Comparison of ENCODE assay signal across 18 cellular contexts in genomic region chr14:25765909-25766308, GRCh38.
DNase-seq lines count a peak whose midpoint lies in the region; ATAC-seq, FAIRE-seq and TF ChIP-seq lines count a peak whose summit lies in the region.
"Had no signal": no experiment of that assay in that cellular context is flagged by ENCODE, and none has a peak within 500 bp of the region (broad histone marks: within the 10 kb centered on the region; RNA-seq: fewer than 3 reads in every experiment).

No MANE protein-coding gene starts in this region.

- no peak for TF ChIP-seq POLR2A in A549 (IDR thresholded peaks at IDR 0.05; ENCODE audit: low read length)
- TF ChIP-seq POLR2A in H1 (IDR thresholded peaks at IDR 0.05; ENCODE audit: control extremely low read depth in 1 of 2, low read depth in 2 of 2, low read length in 2 of 2) = no peak

- POLR2A ChIA-PET in A549 (lab: Yijun Ruan, JAX) = no interaction called here
- POLR2A ChIA-PET in H1 (lab: Charles Lee; ENCODE audit: partially characterized antibody) = no interaction called here

- H2BK15ac ChIP-seq in H9 (ENCODE audit: low read depth, low read length) (no peak overlapping the region), H1 (ENCODE audit: low read length) (no peak overlapping the region)

- H4K5ac ChIP-seq in H9 (ENCODE audit: insufficient read length, low read depth, low read length) (no peak overlapping the region), H1 (ENCODE audit: insufficient read length, low read depth, low read length) (no peak overlapping the region)

- H3K9me3 Mint-ChIP-seq in H9 = peaks cover 0 to 3% of the 10 kb centered on the region in 2 experiments; a peak in 3 of 5 replicates

- H2AK5ac ChIP-seq in H9 (ENCODE audit: insufficient read length, low read length) (no peak overlapping the region), H1 (ENCODE audit: low read depth, low read length) (no peak overlapping the region)

- H3K4me2 ChIP-seq in A549 (no peak overlapping the region), H9 (ENCODE audit: insufficient read depth, insufficient read length, low read length) (no peak overlapping the region), H1 (ENCODE audit: insufficient read depth in 1 of 2, low read depth in 2 of 2, low read length in 2 of 2) (no peak overlapping the region)

- H4K8ac ChIP-seq in H9 (replicated peaks; ENCODE audit: insufficient read length, low read depth, low read length) = no peak overlapping the region
- H4K8ac ChIP-seq in H1 (ENCODE audit: extremely low read depth, insufficient read depth, low read length) = no peak overlapping the region

- H3K4ac ChIP-seq in H9 (ENCODE audit: low read depth, low read length) (no peak overlapping the region), H1 (replicated peaks; ENCODE audit: insufficient read length, low read depth, low read length) (no peak overlapping the region)

- no peaks in the 10 kb centered on the region for H3K4me1 ChIP-seq in A549
- no peaks in the 10 kb centered on the region for H3K4me1 ChIP-seq in H9 (ENCODE audit: insufficient read depth, low read length)
- H3K4me1 ChIP-seq in H1 (replicated peaks in 1 of 4; ENCODE audit: control insufficient read depth in 3 of 4, insufficient read depth in 4 of 4, low read length in 3 of 4) = peaks cover 0 to 4% (median 2%) of the 10 kb centered on the region in 4 experiments; a peak in 2 of 7 replicates
- H3K4me1 ChIP-seq: HAP-1 had no signal

- TF ChIP-seq RAD21 in A549 (conservative IDR thresholded peaks at IDR 0.05 in 1 of 2, IDR thresholded peaks at IDR 0.05 in 1 of 2) (no peak), H1 (IDR thresholded peaks at IDR 0.05 in 1 of 2, conservative IDR thresholded peaks at IDR 0.05 in 1 of 2; ENCODE audit: low read depth in 2 of 2, low read length in 2 of 2) (no peak)

- H4K20me1 ChIP-seq in H9 (ENCODE audit: control insufficient read depth, insufficient read depth, insufficient read length) (no peaks in the 10 kb centered on the region), H1 (replicated peaks in 1 of 2; ENCODE audit: control insufficient read depth in 1 of 2, insufficient read depth in 2 of 2, low read length in 2 of 2) (no peaks in the 10 kb centered on the region)

- no peak overlapping the region for H2BK120ac ChIP-seq in H9 (ENCODE audit: low read depth, low read length, poor library complexity, severe bottlenecking)
- no peak overlapping the region for H2BK120ac ChIP-seq in H1 (replicated peaks; ENCODE audit: low read depth, low read length)

- no peak overlapping the region for H3T11ph ChIP-seq in H9 (ENCODE audit: low read length)

- H3K23me2 ChIP-seq in H9 (ENCODE audit: insufficient read length, low read depth, low read length, poor library complexity, severe bottlenecking) = no peaks in the 10 kb centered on the region
- no peaks in the 10 kb centered on the region for H3K23me2 ChIP-seq in H1 (ENCODE audit: low read depth, low read length)

- no peaks in the 10 kb centered on the region for H3K27me3 Mint-ChIP-seq in H9 (ENCODE audit: low read depth)
- H3K27me3 Mint-ChIP-seq: CD4-positive, alpha-beta memory T cell had no signal

- no peak overlapping the region for H4K91ac ChIP-seq in H9 (ENCODE audit: insufficient read length, low read depth, low read length)
- no peak overlapping the region for H4K91ac ChIP-seq in H1 (replicated peaks; ENCODE audit: insufficient read length, low read length)

- H2BK5ac ChIP-seq in H9 (ENCODE audit: insufficient read length, low read length) (no peak overlapping the region), H1 (ENCODE audit: low read depth, low read length) (no peak overlapping the region)

- H3K79me1 ChIP-seq in H9 (ENCODE audit: insufficient read depth, low read depth, low read length, poor library complexity, severe bottlenecking) (no peaks in the 10 kb centered on the region), H1 (ENCODE audit: low read depth, low read length) (no peaks in the 10 kb centered on the region)

- H3K79me2 ChIP-seq in H9 (ENCODE audit: insufficient read depth, low read length) (no peaks in the 10 kb centered on the region), H1 (ENCODE audit: control insufficient read depth in 1 of 2, insufficient read depth in 2 of 2, low read length in 2 of 2) (no peaks in the 10 kb centered on the region)

- H3K4me1 Mint-ChIP-seq in H9 = peaks cover 13% of the 10 kb centered on the region in 2 experiments
- H3K4me1 Mint-ChIP-seq: CD4-positive, alpha-beta memory T cell had no signal

- FAIRE-seq in A549 (lab: Jason Lieb, UNC) (no peak), H1 (lab: Jason Lieb, UNC) (no peak)
- FAIRE-seq: GM12891, GM18507 had no signal

- CTCF ChIA-PET in A549 (lab: Yijun Ruan, JAX) (interaction anchor here (0.6 kb wide), 1 partner anchor 464 kb away, joined by 3 read pairs; no protein-coding TSS in a partner anchor), H1 (lab: Charles Lee; ENCODE audit: partially characterized antibody) (interaction anchor here (1.0 kb wide), 1 partner anchor 228 kb away, joined by 4 read pairs; no protein-coding TSS in a partner anchor)

- peak overlapping the region in 2 of 3 experiments; percentile 42 to 85; a peak in 3 of 7 replicates for H3K27ac Mint-ChIP-seq in H9
- H3K27ac Mint-ChIP-seq: CD4-positive, alpha-beta memory T cell; HFFc6 had no signal

- H3K4me3 Mint-ChIP-seq in H9 = no peak overlapping the region
- H3K4me3 Mint-ChIP-seq: CD4-positive, alpha-beta memory T cell; HFFc6 had no signal

- H3K36me3 Mint-ChIP-seq in H9 (ENCODE audit: insufficient read depth in 1 of 3, low read depth in 3 of 3) = no peaks in the 10 kb centered on the region
- H3K36me3 Mint-ChIP-seq: CD4-positive, alpha-beta memory T cell had no signal

- H3K36me3 ChIP-seq in H1 (ENCODE audit: control insufficient read depth in 2 of 4, insufficient read depth in 4 of 4, low read length in 3 of 4) = no peaks in the 10 kb centered on the region
- H3K36me3 ChIP-seq: HAP-1 had no signal

- no peak overlapping the region for H3K4me3 ChIP-seq in A549
- no peak overlapping the region for H3K4me3 ChIP-seq in H1 (ENCODE audit: extremely low read depth in 1 of 4, insufficient read depth in 2 of 4, low read depth in 3 of 4, low read length in 4 of 4)
- H3K4me3 ChIP-seq: HAP-1 had no signal

- no peak for ATAC-seq in A549
- ATAC-seq in HG03196 (IDR thresholded peaks at IDR 0.05; ENCODE audit: unreplicated experiment) = no peak
- ATAC-seq in GM21390 (IDR thresholded peaks at IDR 0.05; ENCODE audit: unreplicated experiment) = no peak

- H3K9me3 ChIP-seq in A549 = no peaks in the 10 kb centered on the region
- H3K9me3 ChIP-seq in H9 (ENCODE audit: control insufficient read depth, low read depth, low read length) = no peaks in the 10 kb centered on the region
- no peaks in the 10 kb centered on the region for H3K9me3 ChIP-seq in H1 (ENCODE audit: insufficient read depth in 2 of 2, low read depth in 1 of 2, low read length in 1 of 2)

- H2BK20ac ChIP-seq in H9 (ENCODE audit: low read depth, low read length, poor library complexity, severe bottlenecking) (no peak overlapping the region), H1 (ENCODE audit: low read length) (no peak overlapping the region)

- H2AFZ ChIP-seq in H9 (ENCODE audit: low read length) (no peak overlapping the region), H1 (ENCODE audit: low read length) (peak overlapping the region; percentile 41; the same call in 1 of the 2 replicates)

- no peak overlapping the region for H3K9ac ChIP-seq in H9 (ENCODE audit: extremely low read depth, insufficient read length, low read length)
- H3K9ac ChIP-seq in H1 (replicated peaks in 1 of 4; ENCODE audit: extremely low read depth in 1 of 4, low read depth in 3 of 4, low read length in 3 of 4) = no peak overlapping the region

- DNase-seq in A549 (ENCODE audit: low read depth in 1 of 2, low spot score in 1 of 2) = no peak
- DNase-seq in H9 = no peak
- DNase-seq in H1 (ENCODE audit: low read depth in 1 of 2, low spot score in 2 of 2) = no peak
- no peak for DNase-seq in NCI-H1930 (lab: John Stamatoyannopoulos, UW)
- DNase-seq: 8988T; C1 segment of cervical spinal cord; Calu3; CD4-positive, alpha-beta memory T cell; COR-L47; DMS53; DMS79 treated with DMSO at 0.1 percent for 48 hours; GF-D8; HFFc6 had no signal

- H3K14ac ChIP-seq in H9 (ENCODE audit: insufficient read depth, low read length) (no peak overlapping the region), H1 (ENCODE audit: insufficient read length) (no peak overlapping the region)

- H3K27ac ChIP-seq in A549 (no peak overlapping the region), H9 (ENCODE audit: insufficient read length, low read depth, low read length) (no peak overlapping the region), H1 (ENCODE audit: low read depth, low read length) (no peak overlapping the region)

- TF ChIP-seq CTCF in A549 (IDR thresholded peaks at IDR 0.05) (no peak), H9 (conservative IDR thresholded peaks at IDR 0.05) (no peak), H1 (IDR thresholded peaks at IDR 0.05; ENCODE audit: control extremely low read depth in 1 of 3, insufficient read depth in 1 of 3, low read depth in 1 of 3, low read length in 3 of 3) (no peak)

- H3K23ac ChIP-seq in H9 (ENCODE audit: insufficient read length, low read depth, low read length) = no peak overlapping the region
- H3K23ac ChIP-seq in H1 (ENCODE audit: insufficient read length) = no peak overlapping the region

- H3K27me3 ChIP-seq in H9 (ENCODE audit: insufficient read depth, low read length) (no peaks in the 10 kb centered on the region), H1 (replicated peaks in 1 of 4; ENCODE audit: control insufficient read depth in 3 of 4, extremely low read depth in 1 of 4, insufficient read depth in 3 of 4, low read length in 3 of 4) (no peaks in the 10 kb centered on the region)

- no peak for TF ChIP-seq EP300 in A549 (IDR thresholded peaks at IDR 0.05)
- TF ChIP-seq EP300 in H1 (IDR thresholded peaks at IDR 0.05; ENCODE audit: borderline replicate concordance in 1 of 2, low read depth in 2 of 2, low read length in 2 of 2) = no peak

- WGBS in A549 (ENCODE audit: missing lambda C conversion rate) = 4% methylated on average over 3 of the region's 3 CpGs
- WGBS in H9 (ENCODE audit: extremely low coverage, insufficient read length, low lambda C conversion rate) = no CpG with 5 or more reads among the region's 3 CpGs
- WGBS in H1 (ENCODE audit: extremely low coverage in 1 of 2, insufficient coverage in 1 of 2, insufficient read length in 1 of 2, insufficient replicate concordance in 2 of 2, low coverage in 1 of 2, low lambda C conversion rate in 2 of 2, missing lambda C conversion rate in 1 of 2), 2 experiments = 81% methylated on average over 3 of the region's 3 CpGs; no CpG with 5 or more reads in 1 of the 2 experiments

- H2BK12ac ChIP-seq in H9 (ENCODE audit: insufficient read length, low read depth, low read length) (no peak overlapping the region), H1 (ENCODE audit: low read depth, low read length) (no peak overlapping the region)

- H3K56ac ChIP-seq in H9 (ENCODE audit: insufficient read length, low read depth, low read length) (no peak overlapping the region), H1 (replicated peaks; ENCODE audit: insufficient read length, low read depth, low read length) (no peak overlapping the region)

- no peak overlapping the region for H3K18ac ChIP-seq in H9 (ENCODE audit: insufficient read length, low read depth, low read length)
- H3K18ac ChIP-seq in H1 (ENCODE audit: extremely low read depth, low read length) = no peak overlapping the region

TF ChIP-seq in A549, 52 proteins besides CTCF, POLR2A, EP300 and RAD21 (continues in another document):
- TF ChIP-seq HDAC2 (IDR thresholded peaks at IDR 0.05) = no peak

TF ChIP-seq in H1, 55 proteins besides CTCF, POLR2A, EP300 and RAD21 (continues in another document):
- no peak for TF ChIP-seq MAFK (IDR thresholded peaks at IDR 0.05; ENCODE audit: low read depth, low read length)

Comparison
In these comparisons a context has a peak if more than half of its experiments do, and no peak if none do; other contexts are left out.
1. Of the 18 proteins assayed by ChIP-seq in both H1 and A549: peak only in H1: none; only in A549: MAFK; in both: none; in neither: 17.